Comparison of ENCODE assay signal across 1 cellular context in genomic region chr20:49276201-49276894, GRCh38.
TF ChIP-seq lines count a peak whose summit lies in the region.

No MANE protein-coding gene starts in this region.

TF ChIP-seq in HCT116, 20 proteins besides CTCF, POLR2A, EP300 and RAD21 (continued from another document):
- TF ChIP-seq JUND (IDR thresholded peaks at IDR 0.05) (0 out of 2 replicates have a peak, but pooled peaks have one; percentile 13), SIN3A (IDR thresholded peaks at IDR 0.05; ENCODE audit: low read depth) (no peak), YY1 (IDR thresholded peaks at IDR 0.05; ENCODE audit: extremely low read depth, insufficient replicate concordance, low read depth, low read length) (no peak), REST (IDR thresholded peaks at IDR 0.05; ENCODE audit: low read depth) (no peak), SRF (IDR thresholded peaks at IDR 0.05; ENCODE audit: low read depth) (0 out of 2 replicates have a peak, but pooled peaks have one; percentile 13), EGR1 (IDR thresholded peaks at IDR 0.05; ENCODE audit: low read depth) (no peak), EZH2phosphoT487 (IDR thresholded peaks at IDR 0.05; ENCODE audit: borderline replicate concordance) (no peak), ATF3 (IDR thresholded peaks at IDR 0.05) (no peak)
